Comparison of ENCODE assay signal across 28 cellular contexts in genomic region chr2:188416367-188416766, GRCh38.
A peak's percentile ranks its signal among the peaks of the same experiment; 100 is the strongest.
DNase-seq lines count a peak whose midpoint lies in the region; ATAC-seq and TF ChIP-seq lines count a peak whose summit lies in the region.
"Had no signal": no experiment of that assay in that cellular context is flagged by ENCODE, and none has a peak within 500 bp of the region (broad histone marks: within the 10 kb centered on the region; RNA-seq: fewer than 3 reads in every experiment).

No MANE protein-coding gene starts in this region.

- no peaks in the 10 kb centered on the region for H3K27me3 ChIP-seq in osteoblast (ENCODE audit: insufficient read depth, low read length)
- H3K27me3 ChIP-seq: heart left ventricle, neutrophil had no signal

- no peak overlapping the region for H3K4me2 ChIP-seq in osteoblast (ENCODE audit: insufficient read depth, low read length)
- H3K4me2 ChIP-seq: KMS-11 had no signal

- no peaks in the 10 kb centered on the region for H3K36me3 ChIP-seq in osteoblast (ENCODE audit: insufficient read depth, low read length)
- H3K36me3 ChIP-seq: HAP-1, heart left ventricle, neutrophil, thoracic aorta had no signal

- no peak overlapping the region for H3K27ac ChIP-seq in osteoblast (ENCODE audit: low read depth, low read length)
- H3K27ac ChIP-seq: heart left ventricle, KMS-11, neutrophil, RWPE1, thoracic aorta, VCaP had no signal

- no peak overlapping the region for H2AFZ ChIP-seq in osteoblast (ENCODE audit: low read length)

- ATAC-seq in GM18511 (IDR thresholded peaks at IDR 0.05; ENCODE audit: unreplicated experiment) (peak; percentile 58), HG02981 (IDR thresholded peaks at IDR 0.05; ENCODE audit: unreplicated experiment) (peak; percentile 48), SK-N-SH treated with all-trans-retinoic acid at 6 μM for 48 hours (peak; percentile 74), GM21723 (IDR thresholded peaks at IDR 0.05; ENCODE audit: unreplicated experiment) (no peak)
- ATAC-seq: heart left ventricle; stimulated activated naive CD8-positive, alpha-beta T cell treated with anti-CD3 and anti-CD28 coated beads, Interleukin-15, Interleukin-2, amounts not matched to agents 100 U/mL and 50 U/mL, for 24 hours had no signal

- no peak overlapping the region for H3K4me3 ChIP-seq in osteoblast (ENCODE audit: insufficient read depth, low read length)
- H3K4me3 ChIP-seq: HAP-1, heart left ventricle, thoracic aorta had no signal

- H4K20me1 ChIP-seq in osteoblast (ENCODE audit: insufficient read depth, low read length) = no peaks in the 10 kb centered on the region

- no peaks in the 10 kb centered on the region for H3K9me3 ChIP-seq in osteoblast (ENCODE audit: low read depth, low read length)
- H3K9me3 ChIP-seq: neutrophil, thoracic aorta had no signal

- TF ChIP-seq CTCF in osteoblast (IDR thresholded peaks at IDR 0.05; ENCODE audit: extremely low read depth, low read depth, low read length) = no peak

- no peaks in the 10 kb centered on the region for H3K4me1 ChIP-seq in osteoblast (ENCODE audit: insufficient read depth, low read length)
- H3K4me1 ChIP-seq: heart left ventricle had no signal

- no peaks in the 10 kb centered on the region for H3K79me2 ChIP-seq in osteoblast (ENCODE audit: insufficient read depth, low read length)

- DNase-seq in osteoblast (ENCODE audit: insufficient read length, low spot score, missing footprints) (peak; percentile 5), SHP77 (lab: John Stamatoyannopoulos, UW) (no peak), NCI-H2107 treated with DMSO at 0.1 percent for 48 hours (lab: John Stamatoyannopoulos, UW; ENCODE audit: unreplicated experiment) (no peak)
- DNase-seq: activated CD4-positive, alpha-beta T cell treated with anti-CD3 and anti-CD28 coated beads, Interleukin-2, amount 10 ng/mL, durations not matched to agents 24 days and 14 days; activated gamma-delta T cell; activated T-cell treated with anti-CD3 and anti-CD28 coated beads, Interleukin-2, amount 50 U/mL, for 24 hours; C1 segment of cervical spinal cord; caudate nucleus; COR-L47; DND-41; foreskin fibroblast; heart left ventricle; MM.1S; NCI-H1417 treated with DMSO at 0.1 percent for 48 hours; NCI-H2081; NCI-H226; NCI-H82; stimulated activated naive CD8-positive, alpha-beta T cell treated with anti-CD3 and anti-CD28 coated beads, Interleukin-15, Interleukin-2, amounts not matched to agents 100 U/mL and 50 U/mL, for 24 hours had no signal

TF ChIP-seq in SK-N-SH treated with all-trans-retinoic acid at 6 μM for 48 hours, 23 proteins besides CTCF, POLR2A, EP300 and RAD21:
- TF ChIP-seq ZC3H10 (CRISPR knock-in tag; IDR thresholded peaks at IDR 0.05) (no peak), TCF4 (CRISPR knock-in tag; IDR thresholded peaks at IDR 0.05; ENCODE audit: borderline replicate concordance) (no peak; the same call in 1 of the 2 replicates), CSDC2 (CRISPR knock-in tag; IDR thresholded peaks at IDR 0.05) (no peak), CSRNP3 (CRISPR knock-in tag; IDR thresholded peaks at IDR 0.05) (0 out of 2 replicates have a peak, but pooled peaks have one; percentile 37), PPARA (CRISPR knock-in tag; IDR thresholded peaks at IDR 0.05; ENCODE audit: borderline replicate concordance) (no peak), ISL1 (CRISPR knock-in tag; IDR thresholded peaks at IDR 0.05) (peak; percentile 76), TSHZ2 (CRISPR knock-in tag; IDR thresholded peaks at IDR 0.05) (peak; percentile 85; the same call in 1 of the 2 replicates), SNAI2 (CRISPR knock-in tag; IDR thresholded peaks at IDR 0.05) (no peak), OSR1 (CRISPR knock-in tag; IDR thresholded peaks at IDR 0.05) (no peak)
